ENCODE assay signal across 19 cellular contexts in the genomic region with DNA sequence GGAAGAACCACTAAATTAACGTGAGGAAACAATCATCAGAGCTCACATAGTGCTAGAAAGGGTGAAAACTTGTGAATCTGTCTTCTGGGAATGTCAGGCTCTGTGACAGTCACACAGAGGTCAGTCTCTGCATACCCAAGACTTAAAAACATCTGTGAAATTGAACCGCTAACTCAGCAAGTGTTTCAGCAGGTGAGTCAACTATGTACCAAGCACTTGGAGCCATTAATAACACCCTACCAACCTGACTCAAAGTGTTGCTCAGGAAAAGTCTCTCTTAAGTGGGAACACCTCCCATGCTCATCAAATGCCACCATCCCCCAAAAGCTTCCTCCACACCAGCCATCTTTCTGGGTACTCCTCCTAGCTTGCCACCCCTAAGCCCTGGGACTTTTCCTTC.
"Had no signal": no experiment of that assay in that cellular context is flagged by ENCODE, and none has a peak within 500 bp of the region (broad histone marks: within the 10 kb centered on the region; RNA-seq: fewer than 3 reads in every experiment).

No MANE protein-coding gene starts in this region.

- H3K27me3 ChIP-seq: colonic mucosa, esophagus squamous epithelium had no signal

- DNase-seq: activated CD4-positive, alpha-beta memory T cell treated with anti-CD3 and anti-CD28 coated beads, Interleukin-2, amount 10 ng/mL, durations not matched to agents 7 days and 5 days; activated CD8-positive, alpha-beta memory T cell treated with anti-CD3 and anti-CD28 coated beads, Interleukin-2, amount 50 U/mL, for 4 hours; activated gamma-delta T cell; activated T-cell treated with anti-CD3 and anti-CD28 coated beads, Interleukin-2, amount 50 U/mL, for 48 hours; colonic mucosa; esophagus squamous epithelium; hippocampal formation; left ventricle myocardium inferior; naive thymus-derived CD8-positive, alpha-beta T cell; nucleus accumbens; right cardiac atrium; stimulated activated CD4-positive, alpha-beta T cell treated with anti-CD3 and anti-CD28 coated beads, Interleukin-4, amount 100 ng/mL, for 24 hours; stimulated activated naive CD4-positive, alpha-beta T cell treated with Interleukin-2 at 50 U/mL for 16 hours; T1000; trophoblast cell had no signal

- H3K4me3 ChIP-seq: colonic mucosa, esophagus squamous epithelium, left ventricle myocardium inferior, prostate gland, skin epidermis had no signal

- H3K27ac ChIP-seq: colonic mucosa, esophagus squamous epithelium, left ventricle myocardium inferior, prostate gland, skin epidermis had no signal

- H3K36me3 Mint-ChIP-seq: activated naive CD4-positive, alpha-beta T cell treated with anti-CD3 and anti-CD28 coated beads, Interleukin-2, amount 50 U/mL, for 72 hours; memory B cell; naive thymus-derived CD8-positive, alpha-beta T cell had no signal

- H3K9me3 ChIP-seq: colonic mucosa, esophagus squamous epithelium, left ventricle myocardium inferior, prostate gland had no signal

- H3K27ac Mint-ChIP-seq: activated CD4-positive, alpha-beta memory T cell treated with anti-CD3 and anti-CD28 coated beads, Interleukin-2, amount 10 ng/mL, durations not matched to agents 7 days and 5 days; activated naive CD4-positive, alpha-beta T cell treated with anti-CD3 and anti-CD28 coated beads, Interleukin-2, amount 50 U/mL, for 72 hours; memory B cell; naive thymus-derived CD8-positive, alpha-beta T cell had no signal

- H3K9me3 Mint-ChIP-seq: activated CD4-positive, alpha-beta memory T cell treated with anti-CD3 and anti-CD28 coated beads, Interleukin-2, amount 10 ng/mL, durations not matched to agents 7 days and 5 days; memory B cell; naive thymus-derived CD8-positive, alpha-beta T cell had no signal

- H3K36me3 ChIP-seq: colonic mucosa, esophagus squamous epithelium, left ventricle myocardium inferior, prostate gland had no signal

- H3K4me1 ChIP-seq: colonic mucosa, left ventricle myocardium inferior, prostate gland had no signal

- H3K4me3 Mint-ChIP-seq: activated CD4-positive, alpha-beta memory T cell treated with anti-CD3 and anti-CD28 coated beads, Interleukin-2, amount 10 ng/mL, durations not matched to agents 7 days and 5 days; memory B cell; naive thymus-derived CD8-positive, alpha-beta T cell had no signal

- ATAC-seq: naive thymus-derived CD8-positive, alpha-beta T cell; right cardiac atrium had no signal

- H3K4me1 Mint-ChIP-seq: naive thymus-derived CD8-positive, alpha-beta T cell had no signal
